In the genomic region with DNA sequence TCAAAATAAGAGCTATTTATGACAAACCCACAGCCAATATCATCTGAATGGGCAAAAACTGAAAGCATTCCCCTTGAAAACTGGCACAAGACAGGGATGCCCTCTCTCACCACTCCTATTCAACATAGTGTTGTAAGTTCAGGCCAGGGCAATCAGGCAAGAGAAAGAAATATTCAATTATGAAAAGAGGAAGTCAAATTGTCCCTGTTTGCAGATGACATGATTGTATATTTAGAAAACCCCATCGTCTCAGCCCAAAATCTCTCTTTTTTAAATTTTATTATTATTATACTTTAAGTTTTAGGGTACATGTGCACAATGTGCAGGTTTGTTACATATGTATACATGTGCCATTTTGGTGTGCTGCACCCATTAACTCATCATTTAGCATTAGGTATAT, we compare ENCODE assay signal across 1 cellular context. TPM values are rescaled to one million over a fixed set of nuclear protein-coding genes. Genes with fewer than 3 reads are reported as not detected.
"Had no signal": no experiment of that assay in that cellular context is flagged by ENCODE, and none has a peak within 500 bp of the region (broad histone marks: within the 10 kb centered on the region; RNA-seq: fewer than 3 reads in every experiment).

No MANE protein-coding gene starts in this region.

RNA-seq across cellular contexts. Expression of a gene that starts 54.7 kb away (rescaled TPM):
- total RNA-seq: ascending aorta had no signal
